In the genomic region with DNA sequence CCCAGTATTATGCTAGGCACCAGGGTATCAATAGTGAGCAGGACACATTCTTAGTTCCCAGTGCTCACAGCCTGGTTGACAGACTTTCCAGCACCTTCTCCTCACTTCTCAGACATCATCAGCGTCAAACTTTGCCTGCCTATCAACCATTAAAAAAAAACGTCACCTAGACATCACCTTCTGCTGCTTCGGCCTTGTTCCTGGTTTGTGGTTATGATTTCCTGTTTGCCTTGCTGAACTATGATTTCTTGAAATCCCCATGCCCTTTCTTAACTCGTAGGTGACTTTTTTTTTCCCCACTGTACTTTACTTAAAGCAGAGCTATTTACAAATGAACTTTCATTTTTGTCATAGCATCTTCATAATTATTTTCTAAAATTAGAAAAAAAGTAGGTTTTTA, we compare ENCODE assay signal across 8 cellular contexts.
DNase-seq lines count a peak whose midpoint lies in the region; ATAC-seq and TF ChIP-seq lines count a peak whose summit lies in the region.

No MANE protein-coding gene starts in this region.

- no peak overlapping the region for H3K4me2 ChIP-seq in SK-N-SH

- H3K4me1 ChIP-seq in SK-N-SH (ENCODE audit: control insufficient read depth in 1 of 2, insufficient read depth in 2 of 2, low read depth in 1 of 2, low read length in 1 of 2): peaks cover 0 to 9% of the 10 kb centered on the region in 2 experiments; a peak in 2 of 4 replicates

- H3K27ac Mint-ChIP-seq in activated CD4-positive, alpha-beta T cell treated with anti-CD3 and anti-CD28 coated beads for 36 hours: peak overlapping the region; percentile 99
- H3K27ac Mint-ChIP-seq in natural killer cell: peak overlapping the region; percentile 75 to 90
- H3K27ac Mint-ChIP-seq in glutamatergic neuron (ENCODE audit: unreplicated experiment): no peak overlapping the region
- no peak overlapping the region for H3K27ac Mint-ChIP-seq in progenitor cell of endocrine pancreas

- no peaks in the 10 kb centered on the region for H3K9me3 ChIP-seq in SK-N-SH

- peak overlapping the region; percentile 47 for H3K4me3 Mint-ChIP-seq in activated CD4-positive, alpha-beta T cell treated with anti-CD3 and anti-CD28 coated beads for 36 hours
- H3K4me3 Mint-ChIP-seq in natural killer cell (peak overlapping the region; percentile 38), glutamatergic neuron (ENCODE audit: unreplicated experiment) (no peak overlapping the region), progenitor cell of endocrine pancreas (ENCODE audit: low read depth) (no peak overlapping the region)

- POLR2A ChIA-PET in SK-N-SH (lab: Yijun Ruan, JAX): no interaction called here
- POLR2A ChIA-PET in activated CD4-positive, alpha-beta T cell treated with anti-CD3 and anti-CD28 coated beads for 36 hours (lab: Charles Lee): interaction anchor here (0.7 to 1.5 kb wide), 6 partner anchors 20 to 424 kb away, joined by 3 to 8 read pairs (median 4); partner anchors contain the start of gene NABP1

- DNase-seq in SK-N-SH: no peak
- DNase-seq in activated CD4-positive, alpha-beta T cell treated with anti-CD3 and anti-CD28 coated beads for 36 hours: peak; percentile 61
- DNase-seq in natural killer cell: no peak
- no peak for DNase-seq in glutamatergic neuron
- no peak for DNase-seq in progenitor cell of endocrine pancreas (ENCODE audit: low spot score, unreplicated experiment)
- no peak for DNase-seq in DMS53 treated with DMSO at 0.1 percent for 48 hours (lab: John Stamatoyannopoulos, UW; ENCODE audit: unreplicated experiment)

- H3K27me3 ChIP-seq in SK-N-SH (ENCODE audit: insufficient read depth): no peaks in the 10 kb centered on the region

- no peak overlapping the region for H3K4me3 ChIP-seq in SK-N-SH (ENCODE audit: low read depth in 2 of 2, low read length in 1 of 2)

- no peaks in the 10 kb centered on the region for H3K36me3 ChIP-seq in SK-N-SH (replicated peaks in 1 of 2; ENCODE audit: control insufficient read depth in 1 of 2, insufficient read depth in 2 of 2, low read length in 1 of 2)

- H3K4me1 Mint-ChIP-seq in activated CD4-positive, alpha-beta T cell treated with anti-CD3 and anti-CD28 coated beads for 36 hours: peaks cover 53% of the 10 kb centered on the region
- H3K4me1 Mint-ChIP-seq in natural killer cell: peaks cover 19 to 20% of the 10 kb centered on the region in 2 donors
- H3K4me1 Mint-ChIP-seq in glutamatergic neuron (ENCODE audit: low read depth, unreplicated experiment): no peaks in the 10 kb centered on the region
- no peaks in the 10 kb centered on the region for H3K4me1 Mint-ChIP-seq in progenitor cell of endocrine pancreas (ENCODE audit: low read depth)

- no peaks in the 10 kb centered on the region for H3K27me3 Mint-ChIP-seq in activated CD4-positive, alpha-beta T cell treated with anti-CD3 and anti-CD28 coated beads for 36 hours
- H3K27me3 Mint-ChIP-seq in natural killer cell (ENCODE audit: low read depth in 2 of 2) (peaks cover 0 to 8% of the 10 kb centered on the region in 2 donors), glutamatergic neuron (ENCODE audit: unreplicated experiment) (peaks cover 2% of the 10 kb centered on the region), progenitor cell of endocrine pancreas (no peaks in the 10 kb centered on the region)

- peaks cover 2% of the 10 kb centered on the region for H3K9me3 Mint-ChIP-seq in activated CD4-positive, alpha-beta T cell treated with anti-CD3 and anti-CD28 coated beads for 36 hours (ENCODE audit: low read depth)
- H3K9me3 Mint-ChIP-seq in natural killer cell (no peaks in the 10 kb centered on the region), glutamatergic neuron (ENCODE audit: unreplicated experiment) (no peaks in the 10 kb centered on the region), progenitor cell of endocrine pancreas (ENCODE audit: low read depth) (no peaks in the 10 kb centered on the region)

- 89% methylated on average over 4 of the region's 4 CpGs for WGBS in SK-N-SH (ENCODE audit: low lambda C conversion rate)

- intact Hi-C loops in activated CD4-positive, alpha-beta T cell treated with anti-CD3 and anti-CD28 coated beads for 36 hours (cut with DNase I, micrococcal nuclease): loop anchor here (1.0 to 5.0 kb wide), 6 partner anchors 20 to 595 kb away; partner anchors contain the start of gene NABP1 (in 1 of the 2)
- intact Hi-C loops in natural killer cell (cut with micrococcal nuclease): loop anchor here (2.0 kb wide), 1 partner anchor 61 kb away; the partner anchor contains the start of gene NABP1

- no peaks in the 10 kb centered on the region for H3K79me2 ChIP-seq in SK-N-SH (ENCODE audit: insufficient read depth)

- no peak overlapping the region for H3K27ac ChIP-seq in SK-N-SH (ENCODE audit: low read depth in 2 of 2, low read length in 1 of 2)

- no peak for TF ChIP-seq EP300 in SK-N-SH (IDR thresholded peaks at IDR 0.05; ENCODE audit: borderline replicate concordance in 1 of 2, low read depth in 1 of 2, low read length in 1 of 2)

- CTCF ChIA-PET in SK-N-SH (lab: Yijun Ruan, JAX): interaction anchor here (1.0 kb wide), 1 partner anchor 10 kb away, joined by 4 read pairs; no protein-coding TSS in a partner anchor
- CTCF ChIA-PET in activated CD4-positive, alpha-beta T cell treated with anti-CD3 and anti-CD28 coated beads for 36 hours (lab: Charles Lee): interaction anchor here (0.6 to 3.7 kb wide), 12 partner anchors 10 to 1130 kb away, joined by 3 to 19 read pairs (median 4); no protein-coding TSS in a partner anchor

- no peaks in the 10 kb centered on the region for H4K20me1 ChIP-seq in SK-N-SH (ENCODE audit: insufficient read depth)

- H3F3A ChIP-seq in SK-N-SH (replicated peaks; ENCODE audit: insufficient read depth): peaks cover 6% of the 10 kb centered on the region

- ATAC-seq in SK-N-SH treated with all-trans-retinoic acid at 6 μM for 48 hours (no peak), HG03135 (IDR thresholded peaks at IDR 0.05; ENCODE audit: unreplicated experiment) (peak; percentile 85), natural killer cell (peak; percentile 84 to 90 (median 88))
- ATAC-seq in activated CD4-positive, alpha-beta T cell treated with anti-CD3 and anti-CD28 coated beads for 36 hours: peak; percentile 80

- H3K9me2 ChIP-seq in SK-N-SH: no peaks in the 10 kb centered on the region

- TF ChIP-seq CTCF in SK-N-SH (IDR thresholded peaks at IDR 0.05): no peak
- no peak for TF ChIP-seq CTCF in natural killer cell (IDR thresholded peaks at IDR 0.05)
- no peak for TF ChIP-seq CTCF in glutamatergic neuron (IDR thresholded peaks at IDR 0.05; ENCODE audit: partially characterized antibody, unreplicated experiment)
- TF ChIP-seq CTCF in progenitor cell of endocrine pancreas (IDR thresholded peaks at IDR 0.05; ENCODE audit: unreplicated experiment): no peak

- H2AFZ ChIP-seq in SK-N-SH (ENCODE audit: low read depth): 0 out of 2 replicates have a peak overlapping the region, but pooled peaks have one; percentile 13

- no peak for TF ChIP-seq RAD21 in SK-N-SH (IDR thresholded peaks at IDR 0.05; ENCODE audit: low read length)

- no peak overlapping the region for H3K9ac ChIP-seq in SK-N-SH

- H3K36me3 Mint-ChIP-seq in activated CD4-positive, alpha-beta T cell treated with anti-CD3 and anti-CD28 coated beads for 36 hours (ENCODE audit: low read depth): peaks cover 3% of the 10 kb centered on the region
- H3K36me3 Mint-ChIP-seq in natural killer cell (no peaks in the 10 kb centered on the region), glutamatergic neuron (ENCODE audit: unreplicated experiment) (no peaks in the 10 kb centered on the region), progenitor cell of endocrine pancreas (ENCODE audit: insufficient read depth) (no peaks in the 10 kb centered on the region)

TF ChIP-seq in SK-N-SH, 30 proteins besides CTCF, POLR2A, EP300 and RAD21 (continues in another document):
- TF ChIP-seq ZBTB33 (IDR thresholded peaks at IDR 0.05; ENCODE audit: borderline replicate concordance, low read depth): no peak

TF ChIP-seq in SK-N-SH treated with all-trans-retinoic acid at 6 μM for 48 hours, 23 proteins besides CTCF, POLR2A, EP300 and RAD21:
- TF ChIP-seq ZC3H10 (CRISPR knock-in tag; IDR thresholded peaks at IDR 0.05) (no peak), BACH2 (CRISPR knock-in tag; IDR thresholded peaks at IDR 0.05; ENCODE audit: borderline replicate concordance) (no peak), ESRRG (CRISPR knock-in tag; IDR thresholded peaks at IDR 0.05) (no peak)
- TF ChIP-seq, protein P1, sequence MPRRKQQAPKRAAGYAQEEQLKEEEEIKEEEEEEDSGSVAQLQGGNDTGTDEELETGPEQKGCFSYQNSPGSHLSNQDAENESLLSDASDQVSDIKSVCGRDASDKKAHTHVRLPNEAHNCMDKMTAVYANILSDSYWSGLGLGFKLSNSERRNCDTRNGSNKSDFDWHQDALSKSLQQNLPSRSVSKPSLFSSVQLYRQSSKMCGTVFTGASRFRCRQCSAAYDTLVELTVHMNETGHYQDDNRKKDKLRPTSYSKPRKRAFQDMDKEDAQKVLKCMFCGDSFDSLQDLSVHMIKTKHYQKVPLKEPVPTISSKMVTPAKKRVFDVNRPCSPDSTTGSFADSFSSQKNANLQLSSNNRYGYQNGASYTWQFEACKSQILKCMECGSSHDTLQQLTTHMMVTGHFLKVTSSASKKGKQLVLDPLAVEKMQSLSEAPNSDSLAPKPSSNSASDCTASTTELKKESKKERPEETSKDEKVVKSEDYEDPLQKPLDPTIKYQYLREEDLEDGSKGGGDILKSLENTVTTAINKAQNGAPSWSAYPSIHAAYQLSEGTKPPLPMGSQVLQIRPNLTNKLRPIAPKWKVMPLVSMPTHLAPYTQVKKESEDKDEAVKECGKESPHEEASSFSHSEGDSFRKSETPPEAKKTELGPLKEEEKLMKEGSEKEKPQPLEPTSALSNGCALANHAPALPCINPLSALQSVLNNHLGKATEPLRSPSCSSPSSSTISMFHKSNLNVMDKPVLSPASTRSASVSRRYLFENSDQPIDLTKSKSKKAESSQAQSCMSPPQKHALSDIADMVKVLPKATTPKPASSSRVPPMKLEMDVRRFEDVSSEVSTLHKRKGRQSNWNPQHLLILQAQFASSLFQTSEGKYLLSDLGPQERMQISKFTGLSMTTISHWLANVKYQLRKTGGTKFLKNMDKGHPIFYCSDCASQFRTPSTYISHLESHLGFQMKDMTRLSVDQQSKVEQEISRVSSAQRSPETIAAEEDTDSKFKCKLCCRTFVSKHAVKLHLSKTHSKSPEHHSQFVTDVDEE (CRISPR knock-in tag; IDR thresholded peaks at IDR 0.05): no peak

Comparison
In these comparisons a context has a peak if more than half of its experiments do, and no peak if none do; other contexts are left out.
1. H3K27ac Mint-ChIP-seq: peak in activated CD4-positive, alpha-beta T cell treated with anti-CD3 and anti-CD28 coated beads for 36 hours (single experiment) and natural killer cell (2 of 2); none in glutamatergic neuron (single experiment) and progenitor cell of endocrine pancreas (single experiment).
2. H3K4me3 Mint-ChIP-seq: peak in activated CD4-positive, alpha-beta T cell treated with anti-CD3 and anti-CD28 coated beads for 36 hours (single experiment) and natural killer cell (single experiment); none in glutamatergic neuron (single experiment) and progenitor cell of endocrine pancreas (single experiment).